Comparison of ENCODE assay signal across 9 cellular contexts in the genomic region with DNA sequence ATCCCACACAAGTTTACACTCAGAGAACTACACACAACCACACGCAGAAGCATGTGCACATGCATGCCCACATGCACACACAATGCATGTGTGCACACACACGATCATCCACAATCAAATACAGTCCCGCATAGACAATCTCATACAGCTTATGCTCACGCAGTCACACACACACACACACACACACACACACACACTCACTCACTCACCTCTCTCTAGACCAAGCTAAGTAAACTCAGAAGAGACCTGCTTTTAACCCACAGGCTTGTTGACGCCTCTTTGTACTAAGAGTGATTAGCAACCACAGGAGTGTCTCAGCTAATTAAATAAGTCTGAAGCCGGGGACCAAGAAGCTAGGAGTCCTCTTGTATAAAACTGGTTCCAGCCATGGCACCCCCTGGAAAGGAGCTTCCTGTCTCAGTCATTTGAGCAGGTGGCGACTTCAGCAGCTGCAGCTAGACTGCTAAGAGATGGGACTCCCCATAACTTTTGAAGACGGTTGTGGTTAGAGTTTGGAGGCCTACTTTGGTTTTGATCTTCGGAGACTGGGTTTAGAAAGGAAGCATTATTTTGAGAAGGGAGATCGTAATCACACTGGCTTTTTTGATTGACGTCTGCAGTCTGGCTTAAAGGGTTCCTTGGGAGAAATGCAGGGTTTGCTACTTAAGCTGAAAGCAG.
DNase-seq lines count a peak whose midpoint lies in the region; ATAC-seq lines count a peak whose summit lies in the region.
"Had no signal": no experiment of that assay in that cellular context is flagged by ENCODE, and none has a peak within 500 bp of the region (broad histone marks: within the 10 kb centered on the region; RNA-seq: fewer than 3 reads in every experiment).

No MANE protein-coding gene starts in this region.

- CTCF ChIA-PET in activated naive CD4-positive, alpha-beta T cell treated with anti-CD3 and anti-CD28 coated beads, Interleukin-2, amount 10 ng/mL, durations not matched to agents 7 days and 5 days (lab: Charles Lee): interaction anchor here (0.8 to 1.3 kb wide), 2 partner anchors 11 to 86 kb away, joined by 3 read pairs; no protein-coding TSS in a partner anchor

- peaks cover 2% of the 10 kb centered on the region for H3K9me3 Mint-ChIP-seq in activated naive CD4-positive, alpha-beta T cell treated with anti-CD3 and anti-CD28 coated beads, Interleukin-2, amount 10 ng/mL, durations not matched to agents 7 days and 5 days

- H3K4me3 Mint-ChIP-seq in activated naive CD4-positive, alpha-beta T cell treated with anti-CD3 and anti-CD28 coated beads, Interleukin-2, amount 10 ng/mL, durations not matched to agents 7 days and 5 days: peak overlapping the region; percentile 10

- ATAC-seq in GM18520 (IDR thresholded peaks at IDR 0.05; ENCODE audit: unreplicated experiment): peak; percentile 72
- ATAC-seq in HG02798 (IDR thresholded peaks at IDR 0.05; ENCODE audit: poor library complexity, unreplicated experiment): peak; percentile 79

- no peak overlapping the region for H3K27ac ChIP-seq in caudate nucleus (ENCODE audit: low read depth, low read length)

- H3K36me3 Mint-ChIP-seq in activated naive CD4-positive, alpha-beta T cell treated with anti-CD3 and anti-CD28 coated beads, Interleukin-2, amount 10 ng/mL, durations not matched to agents 7 days and 5 days: peaks cover 2% of the 10 kb centered on the region

- DNase-seq in NOMO-1 treated with dmso at 0.1 percent for 144 hours (lab: John Stamatoyannopoulos, UW; ENCODE audit: unreplicated experiment) (peak; percentile 9), caudate nucleus (lab: John Stamatoyannopoulos, UW) (no peak), NCI-H226 (no peak), mesenteric fat pad (ENCODE audit: low spot score) (no peak)
- peak; percentile 85 for DNase-seq in activated naive CD4-positive, alpha-beta T cell treated with anti-CD3 and anti-CD28 coated beads, Interleukin-2, amount 10 ng/mL, durations not matched to agents 7 days and 5 days
- DNase-seq in stimulated activated CD4-positive, alpha-beta T cell treated with anti-CD3 and anti-CD28 coated beads, TNF-alpha, amount 100 ng/mL, for 24 hours (ENCODE audit: low read depth in 3 of 3): peak; percentile 24 to 38 (median 27)
- DNase-seq: left cardiac atrium had no signal

- peaks cover 48% of the 10 kb centered on the region for H3K27me3 Mint-ChIP-seq in activated naive CD4-positive, alpha-beta T cell treated with anti-CD3 and anti-CD28 coated beads, Interleukin-2, amount 10 ng/mL, durations not matched to agents 7 days and 5 days

- peak overlapping the region; percentile 87 for H3K27ac Mint-ChIP-seq in activated naive CD4-positive, alpha-beta T cell treated with anti-CD3 and anti-CD28 coated beads, Interleukin-2, amount 10 ng/mL, durations not matched to agents 7 days and 5 days

- peaks cover 42% of the 10 kb centered on the region for H3K4me1 Mint-ChIP-seq in activated naive CD4-positive, alpha-beta T cell treated with anti-CD3 and anti-CD28 coated beads, Interleukin-2, amount 10 ng/mL, durations not matched to agents 7 days and 5 days

Comparison
In these comparisons a context has a peak if more than half of its experiments do, and no peak if none do; other contexts are left out.
1. DNase-seq: peak in NOMO-1 treated with dmso at 0.1 percent for 144 hours (single experiment), activated naive CD4-positive, alpha-beta T cell treated with anti-CD3 and anti-CD28 coated beads, Interleukin-2, amount 10 ng/mL, durations not matched to agents 7 days and 5 days (single experiment) and stimulated activated CD4-positive, alpha-beta T cell treated with anti-CD3 and anti-CD28 coated beads, TNF-alpha, amount 100 ng/mL, for 24 hours (3 of 3); none in caudate nucleus (0 of 61), NCI-H226 (single experiment) and mesenteric fat pad (single experiment).